Comparison of ENCODE assay signal across 1 cellular context in genomic region chr12:112419269-112420133, GRCh38.
TF ChIP-seq lines count a peak whose summit lies in the region.

No MANE protein-coding gene starts in this region.

TF ChIP-seq in K562, 482 proteins besides CTCF, POLR2A, EP300 and RAD21 (continued from another document and continues in another):
- TF ChIP-seq RERE (CRISPR knock-in tag; IDR thresholded peaks at IDR 0.05; ENCODE audit: borderline replicate concordance) (no peak), ILK (tag; IDR thresholded peaks at IDR 0.05; ENCODE audit: borderline replicate concordance, low read depth) (no peak), ZNF165 (CRISPR knock-in tag; IDR thresholded peaks at IDR 0.05; ENCODE audit: borderline replicate concordance) (no peak), ZNF212 (CRISPR knock-in tag; IDR thresholded peaks at IDR 0.05) (no peak), MBD2 (IDR thresholded peaks at IDR 0.05; ENCODE audit: borderline replicate concordance, low read depth) (no peak), SMAD4 (CRISPR knock-in tag; conservative IDR thresholded peaks at IDR 0.05) (no peak), MEF2A (IDR thresholded peaks at IDR 0.05; ENCODE audit: control insufficient read depth, low read depth, low read length) (no peak), E2F3 (CRISPR knock-in tag; IDR thresholded peaks at IDR 0.05) (no peak), ZFP36 (IDR thresholded peaks at IDR 0.05; ENCODE audit: low read depth, low read length, partially characterized antibody) (no peak), ZNF639 (CRISPR knock-in tag; conservative IDR thresholded peaks at IDR 0.05 in 1 of 2, IDR thresholded peaks at IDR 0.05 in 1 of 2) (peak in 1 of 2 experiments; percentile 42; a peak in 1 of 4 replicates), SPI1 (IDR thresholded peaks at IDR 0.05; ENCODE audit: borderline replicate concordance, low read depth, low read length) (no peak), STAT5A (IDR thresholded peaks at IDR 0.05; ENCODE audit: borderline replicate concordance, low read length) (no peak), CBX1 (IDR thresholded peaks at IDR 0.05; ENCODE audit: low read depth) (peak; percentile 63; the same call in 1 of the 2 replicates), ZNF354B (CRISPR knock-in tag; IDR thresholded peaks at IDR 0.05) (no peak), RBBP5 (IDR thresholded peaks at IDR 0.05; ENCODE audit: borderline replicate concordance, insufficient read depth, low read length, poor library complexity, severe bottlenecking) (no peak), KLF1 (tag; IDR thresholded peaks at IDR 0.05) (no peak), RFX1 (IDR thresholded peaks at IDR 0.05) (no peak), FOXP1 (CRISPR knock-in tag; IDR thresholded peaks at IDR 0.05) (no peak), E2F4 (CRISPR knock-in tag; IDR thresholded peaks at IDR 0.05; ENCODE audit: low read depth) (no peak), BCL6 (CRISPR knock-in tag; IDR thresholded peaks at IDR 0.05) (no peak), RCOR1 (IDR thresholded peaks at IDR 0.05; ENCODE audit: borderline replicate concordance in 1 of 2, low read depth in 2 of 2, low read length in 2 of 2) (peak; percentile 47 to 67; a peak in 2 of 4 replicates), CHD2 (IDR thresholded peaks at IDR 0.05; ENCODE audit: low read depth, low read length) (0 out of 2 replicates have a peak, but pooled peaks have one; percentile 6), RBFOX2 (IDR thresholded peaks at IDR 0.05; ENCODE audit: low read depth, low read length) (no peak), CBX3 (IDR thresholded peaks at IDR 0.05; ENCODE audit: borderline replicate concordance in 1 of 2, low read length in 2 of 2) (0 out of 3 replicates have a peak, but pooled peaks of 1 of the 2 experiments have one; percentile 38), NUFIP1 (IDR thresholded peaks at IDR 0.05; ENCODE audit: partially characterized antibody) (no peak), ERF (CRISPR knock-in tag; IDR thresholded peaks at IDR 0.05) (no peak), BACH1 (tag; IDR thresholded peaks at IDR 0.05) (no peak), ZNF23 (CRISPR knock-in tag; IDR thresholded peaks at IDR 0.05) (no peak), MEIS2 (IDR thresholded peaks at IDR 0.05; ENCODE audit: partially characterized antibody) (no peak), ZNF140 (CRISPR knock-in tag; IDR thresholded peaks at IDR 0.05) (no peak), GTF2B (IDR thresholded peaks at IDR 0.05; ENCODE audit: extremely low read depth, insufficient read length) (no peak), CEBPB (tag; IDR thresholded peaks at IDR 0.05) (peak; percentile 88), ZNF609 (CRISPR knock-in tag; IDR thresholded peaks at IDR 0.05; ENCODE audit: borderline replicate concordance) (no peak)
- TF ChIP-seq, protein P1, sequence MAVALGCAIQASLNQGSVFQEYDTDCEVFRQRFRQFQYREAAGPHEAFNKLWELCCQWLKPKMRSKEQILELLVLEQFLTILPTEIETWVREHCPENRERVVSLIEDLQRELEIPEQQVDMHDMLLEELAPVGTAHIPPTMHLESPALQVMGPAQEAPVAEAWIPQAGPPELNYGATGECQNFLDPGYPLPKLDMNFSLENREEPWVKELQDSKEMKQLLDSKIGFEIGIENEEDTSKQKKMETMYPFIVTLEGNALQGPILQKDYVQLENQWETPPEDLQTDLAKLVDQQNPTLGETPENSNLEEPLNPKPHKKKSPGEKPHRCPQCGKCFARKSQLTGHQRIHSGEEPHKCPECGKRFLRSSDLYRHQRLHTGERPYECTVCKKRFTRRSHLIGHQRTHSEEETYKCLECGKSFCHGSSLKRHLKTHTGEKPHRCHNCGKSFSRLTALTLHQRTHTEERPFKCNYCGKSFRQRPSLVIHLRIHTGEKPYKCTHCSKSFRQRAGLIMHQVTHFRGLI (CRISPR knock-in tag; IDR thresholded peaks at IDR 0.05): no peak
- TF ChIP-seq, protein P2, sequence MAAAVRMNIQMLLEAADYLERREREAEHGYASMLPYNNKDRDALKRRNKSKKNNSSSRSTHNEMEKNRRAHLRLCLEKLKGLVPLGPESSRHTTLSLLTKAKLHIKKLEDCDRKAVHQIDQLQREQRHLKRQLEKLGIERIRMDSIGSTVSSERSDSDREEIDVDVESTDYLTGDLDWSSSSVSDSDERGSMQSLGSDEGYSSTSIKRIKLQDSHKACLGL (CRISPR knock-in tag; IDR thresholded peaks at IDR 0.05; ENCODE audit: borderline replicate concordance, poor library complexity, severe bottlenecking): no peak
- TF ChIP-seq, protein P3, sequence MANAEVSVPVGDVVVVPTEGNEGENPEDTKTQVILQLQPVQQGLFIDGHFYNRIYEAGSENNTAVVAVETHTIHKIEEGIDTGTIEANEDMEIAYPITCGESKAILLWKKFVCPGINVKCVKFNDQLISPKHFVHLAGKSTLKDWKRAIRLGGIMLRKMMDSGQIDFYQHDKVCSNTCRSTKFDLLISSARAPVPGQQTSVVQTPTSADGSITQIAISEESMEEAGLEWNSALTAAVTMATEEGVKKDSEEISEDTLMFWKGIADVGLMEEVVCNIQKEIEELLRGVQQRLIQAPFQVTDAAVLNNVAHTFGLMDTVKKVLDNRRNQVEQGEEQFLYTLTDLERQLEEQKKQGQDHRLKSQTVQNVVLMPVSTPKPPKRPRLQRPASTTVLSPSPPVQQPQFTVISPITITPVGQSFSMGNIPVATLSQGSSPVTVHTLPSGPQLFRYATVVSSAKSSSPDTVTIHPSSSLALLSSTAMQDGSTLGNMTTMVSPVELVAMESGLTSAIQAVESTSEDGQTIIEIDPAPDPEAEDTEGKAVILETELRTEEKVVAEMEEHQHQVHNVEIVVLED (CRISPR knock-in tag; IDR thresholded peaks at IDR 0.05): no peak
- TF ChIP-seq, protein P4, sequence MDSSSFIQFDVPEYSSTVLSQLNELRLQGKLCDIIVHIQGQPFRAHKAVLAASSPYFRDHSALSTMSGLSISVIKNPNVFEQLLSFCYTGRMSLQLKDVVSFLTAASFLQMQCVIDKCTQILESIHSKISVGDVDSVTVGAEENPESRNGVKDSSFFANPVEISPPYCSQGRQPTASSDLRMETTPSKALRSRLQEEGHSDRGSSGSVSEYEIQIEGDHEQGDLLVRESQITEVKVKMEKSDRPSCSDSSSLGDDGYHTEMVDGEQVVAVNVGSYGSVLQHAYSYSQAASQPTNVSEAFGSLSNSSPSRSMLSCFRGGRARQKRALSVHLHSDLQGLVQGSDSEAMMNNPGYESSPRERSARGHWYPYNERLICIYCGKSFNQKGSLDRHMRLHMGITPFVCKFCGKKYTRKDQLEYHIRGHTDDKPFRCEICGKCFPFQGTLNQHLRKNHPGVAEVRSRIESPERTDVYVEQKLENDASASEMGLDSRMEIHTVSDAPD (CRISPR knock-in tag; IDR thresholded peaks at IDR 0.05): no peak
